ENCODE assay signal across 8 cellular contexts in the genomic region with DNA sequence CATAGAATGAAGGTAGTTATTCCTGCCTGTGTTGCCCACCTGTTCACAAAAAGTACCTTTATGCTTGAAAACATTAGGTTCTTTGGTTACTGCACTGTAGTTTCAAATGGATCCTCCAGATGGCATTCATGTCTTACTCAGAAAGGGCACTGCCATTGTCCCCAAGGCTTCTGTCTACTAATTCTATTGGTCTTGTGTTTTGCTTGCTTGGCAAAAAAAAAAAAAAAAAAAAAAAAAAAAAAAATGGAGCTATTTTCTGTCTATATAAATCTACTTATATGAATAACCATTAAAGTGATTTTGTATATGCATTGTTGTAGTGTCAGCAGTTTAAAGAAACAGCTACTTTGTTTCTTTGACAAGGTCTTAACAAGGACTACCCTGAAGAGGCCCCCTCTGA. TPM values are rescaled to one million over a fixed set of nuclear protein-coding genes. Genes with fewer than 3 reads are reported as not detected.
DNase-seq lines count a peak whose midpoint lies in the region; ATAC-seq, FAIRE-seq and TF ChIP-seq lines count a peak whose summit lies in the region.

No MANE protein-coding gene starts in this region.

- intact Hi-C loops in ascending aorta (cut with DNase I): no loop called here
- intact Hi-C loops in kidney (cut with DNase I): no loop called here

- H3K27ac Mint-ChIP-seq in activated naive CD4-positive, alpha-beta T cell treated with anti-CD3 and anti-CD28 coated beads, Interleukin-2, amount 50 U/mL, for 72 hours: no peak overlapping the region
- no peak overlapping the region for H3K27ac Mint-ChIP-seq in T-helper 2 cell treated with Interferon-gamma antibody and Interleukin-4, amounts not matched to agents 5 μg/mL and 100 μg/mL, for 36 hours

- DNase-seq in activated naive CD4-positive, alpha-beta T cell treated with anti-CD3 and anti-CD28 coated beads, Interleukin-2, amount 50 U/mL, for 72 hours (ENCODE audit: low spot score in 2 of 2): no peak
- no peak for DNase-seq in activated naive CD4-positive, alpha-beta T cell treated with anti-CD3 and anti-CD28 coated beads, Interleukin-2, amount 50 U/mL, for 16 hours
- DNase-seq in NCI-H226 (peak; percentile 24), ascending aorta (ENCODE audit: low spot score in 2 of 2) (no peak), kidney (no peak)
- DNase-seq in T-helper 2 cell treated with Interferon-gamma antibody and Interleukin-4, amounts not matched to agents 5 μg/mL and 100 μg/mL, for 36 hours (ENCODE audit: low spot score): no peak

- peaks cover 13 to 18% of the 10 kb centered on the region in 2 donors for H3K36me3 Mint-ChIP-seq in activated naive CD4-positive, alpha-beta T cell treated with anti-CD3 and anti-CD28 coated beads, Interleukin-2, amount 50 U/mL, for 72 hours
- H3K36me3 Mint-ChIP-seq in T-helper 2 cell treated with Interferon-gamma antibody and Interleukin-4, amounts not matched to agents 5 μg/mL and 100 μg/mL, for 36 hours (ENCODE audit: low read depth): peaks cover 18% of the 10 kb centered on the region

- H3K27me3 Mint-ChIP-seq in T-helper 2 cell treated with Interferon-gamma antibody and Interleukin-4, amounts not matched to agents 5 μg/mL and 100 μg/mL, for 36 hours (ENCODE audit: low read depth): peaks cover under 1% of the 10 kb centered on the region

- no peak overlapping the region for H3K4me3 Mint-ChIP-seq in T-helper 2 cell treated with Interferon-gamma antibody and Interleukin-4, amounts not matched to agents 5 μg/mL and 100 μg/mL, for 36 hours

- peak; percentile 39 to 70 for ATAC-seq in activated naive CD4-positive, alpha-beta T cell treated with anti-CD3 and anti-CD28 coated beads, Interleukin-2, amount 50 U/mL, for 72 hours
- peak; percentile 53 for ATAC-seq in HG02763 (IDR thresholded peaks at IDR 0.05; ENCODE audit: unreplicated experiment)
- ATAC-seq in GM21717 (IDR thresholded peaks at IDR 0.05; ENCODE audit: unreplicated experiment): no peak

- TF ChIP-seq CTCF in ascending aorta (IDR thresholded peaks at IDR 0.05) (peak in 2 of 3 experiments; percentile 24 to 47), kidney (IDR thresholded peaks at IDR 0.05; ENCODE audit: borderline replicate concordance, extremely low read depth, insufficient read depth) (peak; percentile 41)

- H3K36me3 ChIP-seq in ascending aorta: peaks cover 0 to 12% of the 10 kb centered on the region in 2 donors
- H3K36me3 ChIP-seq in kidney (ENCODE audit: control insufficient read depth in 1 of 2, insufficient read depth in 2 of 2, low read length in 2 of 2): no peaks in the 10 kb centered on the region

- H3K27ac ChIP-seq in ascending aorta (no peak overlapping the region), kidney (ENCODE audit: low read depth in 2 of 2, low read length in 2 of 2) (no peak overlapping the region)

- H3K9me3 Mint-ChIP-seq in activated naive CD4-positive, alpha-beta T cell treated with anti-CD3 and anti-CD28 coated beads, Interleukin-2, amount 50 U/mL, for 72 hours: peaks cover 0 to 5% of the 10 kb centered on the region in 2 donors
- no peaks in the 10 kb centered on the region for H3K9me3 Mint-ChIP-seq in T-helper 2 cell treated with Interferon-gamma antibody and Interleukin-4, amounts not matched to agents 5 μg/mL and 100 μg/mL, for 36 hours

- no peaks in the 10 kb centered on the region for H3K27me3 ChIP-seq in ascending aorta

- no peak for FAIRE-seq in kidney (lab: Jason Lieb, UNC)

- H3K9me3 ChIP-seq in ascending aorta (no peaks in the 10 kb centered on the region), kidney (ENCODE audit: control insufficient read depth in 1 of 2, low read length in 2 of 2) (no peaks in the 10 kb centered on the region)

- H3K4me1 ChIP-seq in ascending aorta (no peaks in the 10 kb centered on the region), kidney (ENCODE audit: control insufficient read depth in 1 of 2, insufficient read depth in 1 of 2, low read depth in 1 of 2, low read length in 2 of 2) (no peaks in the 10 kb centered on the region)

- H3K4me1 Mint-ChIP-seq in T-helper 2 cell treated with Interferon-gamma antibody and Interleukin-4, amounts not matched to agents 5 μg/mL and 100 μg/mL, for 36 hours (ENCODE audit: low read depth): peaks cover 4% of the 10 kb centered on the region

- H3K4me3 ChIP-seq in ascending aorta: no peak overlapping the region
- H3K4me3 ChIP-seq in kidney (ENCODE audit: low read length in 2 of 2): no peak overlapping the region

- H3K9ac ChIP-seq in kidney (ENCODE audit: low read length in 2 of 2): no peak overlapping the region

RNA-seq across cellular contexts. Expression of a gene that starts 12.7 kb away (rescaled TPM):
- 1 to 10 TPM; 4.4 to 6.4 TPM for total RNA-seq in activated naive CD4-positive, alpha-beta T cell treated with anti-CD3 and anti-CD28 coated beads, Interleukin-2, amount 50 U/mL, for 72 hours
- total RNA-seq in ascending aorta (7.3 TPM), kidney (33.9 TPM)
- polyA plus RNA-seq in kidney (ENCODE audit: insufficient read depth, low read depth, low replicate concordance): 25.4 TPM

RNA-seq across cellular contexts. Expression of a gene that starts 45.5 kb away (rescaled TPM):
- 10 to 100 TPM in 1 of 2 donors, 1 to 10 TPM in 1; 8.0 to 11.4 TPM for total RNA-seq in activated naive CD4-positive, alpha-beta T cell treated with anti-CD3 and anti-CD28 coated beads, Interleukin-2, amount 50 U/mL, for 72 hours
- total RNA-seq in ascending aorta (6.1 TPM), kidney (7.5 TPM)
- polyA plus RNA-seq in kidney (ENCODE audit: insufficient read depth, low read depth, low replicate concordance): 5.9 TPM
